ENCODE assay signal across 11 cellular contexts in the genomic region with DNA sequence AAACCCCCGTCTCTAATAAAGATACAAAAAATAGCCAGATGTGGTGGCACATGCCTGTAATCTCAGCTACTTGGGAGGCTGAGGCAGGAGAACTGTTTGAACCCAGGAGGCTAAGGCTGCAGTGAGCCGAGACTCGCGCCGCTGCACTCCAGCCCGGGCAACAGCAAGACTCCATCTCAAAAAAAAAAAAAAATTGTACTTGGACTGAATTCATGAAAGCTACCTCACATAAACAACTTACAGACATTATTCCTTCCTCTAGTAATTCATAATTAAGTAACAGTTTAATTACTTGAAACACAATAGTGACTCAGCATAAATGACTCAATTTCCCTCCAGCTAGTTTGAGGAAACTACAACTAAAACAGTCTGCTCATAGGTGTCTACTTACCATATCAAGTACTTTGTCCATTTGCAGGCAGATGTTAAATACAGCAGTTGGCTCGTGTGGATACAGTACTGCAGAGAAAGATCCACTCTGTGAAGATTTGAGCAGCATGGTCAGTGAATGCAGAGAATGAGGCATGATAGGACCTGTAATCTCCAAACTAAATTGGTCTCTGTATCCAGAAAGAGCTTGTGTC. TPM values are rescaled to one million over a fixed set of nuclear protein-coding genes. Genes with fewer than 3 reads are reported as not detected.
DNase-seq lines count a peak whose midpoint lies in the region; ATAC-seq and TF ChIP-seq lines count a peak whose summit lies in the region.
"Had no signal": no experiment of that assay in that cellular context is flagged by ENCODE, and none has a peak within 500 bp of the region (broad histone marks: within the 10 kb centered on the region; RNA-seq: fewer than 3 reads in every experiment).

No MANE protein-coding gene starts in this region.

- H3K4me3 ChIP-seq in Caco-2 (ENCODE audit: low read depth, low read length), result no peak overlapping the region
- no peak overlapping the region for H3K4me3 ChIP-seq in HFF-Myc (replicated peaks; ENCODE audit: low read depth, low read length)
- H3K4me3 ChIP-seq in lung, result no peak overlapping the region
- H3K4me3 ChIP-seq in dorsolateral prefrontal cortex, result no peak overlapping the region

- CTCF ChIA-PET in Caco-2 (lab: Charles Lee), result no interaction called here

- H3K36me3 ChIP-seq in Caco-2 (ENCODE audit: control insufficient read depth, insufficient read depth, low read length), result no peaks in the 10 kb centered on the region
- peaks cover 9 to 22% of the 10 kb centered on the region in 2 donors for H3K36me3 ChIP-seq in lung (ENCODE audit: control insufficient read depth in 2 of 2, insufficient read depth in 2 of 2, low read length in 2 of 2)

- DNase-seq in Caco-2 (no peak), HFF-Myc (ENCODE audit: extremely low read depth, low read depth) (peak; percentile 11), lung (ENCODE audit: low spot score) (no peak), dorsolateral prefrontal cortex (no peak), NCI-H446 (lab: John Stamatoyannopoulos, UW) (no peak), NCI-H226 (no peak)
- DNase-seq in activated T-helper 1 cell treated with anti-CD3 and anti-CD28 coated beads, Interleukin-12 subunit alpha, Interleukin-12 subunit beta, Interleukin-2, Interleukin-4 antibody, amounts not matched to agents 30 ng/mL and 10 ng/mL and 1 ng/mL, durations not matched to agents 14 hours and 24 hours and 36 hours (ENCODE audit: low spot score), result no peak
- DNase-seq: cerebellar nuclear complex, left cardiac atrium, MV-4-11 had no signal

- H3K4me1 Mint-ChIP-seq in Caco-2 (ENCODE audit: low read depth, unreplicated experiment), result peaks cover 6% of the 10 kb centered on the region
- H3K4me1 Mint-ChIP-seq in activated T-helper 1 cell treated with anti-CD3 and anti-CD28 coated beads, Interleukin-12 subunit alpha, Interleukin-12 subunit beta, Interleukin-2, Interleukin-4 antibody, amounts not matched to agents 30 ng/mL and 10 ng/mL and 1 ng/mL, durations not matched to agents 14 hours and 24 hours and 36 hours (ENCODE audit: low read depth), result peaks cover 6% of the 10 kb centered on the region

- TF ChIP-seq CTCF in Caco-2 (IDR thresholded peaks at IDR 0.05; ENCODE audit: insufficient read depth in 1 of 2, low read depth in 1 of 2, low read length in 1 of 2, severe bottlenecking in 1 of 2, unreplicated experiment in 1 of 2), result no peak
- TF ChIP-seq CTCF in HFF-Myc (IDR thresholded peaks at IDR 0.05; ENCODE audit: low read depth, low read length, missing control alignments), result no peak
- no peak for TF ChIP-seq CTCF in lung (IDR thresholded peaks at IDR 0.05; ENCODE audit: control extremely low read depth, extremely low read depth)
- no peak for TF ChIP-seq CTCF in dorsolateral prefrontal cortex (IDR thresholded peaks at IDR 0.05 in 54 of 56, conservative IDR thresholded peaks at IDR 0.05 in 2 of 56; ENCODE audit: low read depth in 1 of 56, partially characterized antibody in 56 of 56)

- H3K27me3 ChIP-seq in Caco-2 (replicated peaks; ENCODE audit: control insufficient read depth, insufficient read depth, low read length), result no peaks in the 10 kb centered on the region
- no peaks in the 10 kb centered on the region for H3K27me3 ChIP-seq in lung (ENCODE audit: control insufficient read depth, insufficient read depth)
- H3K27me3 ChIP-seq in dorsolateral prefrontal cortex, result no peaks in the 10 kb centered on the region

- no peaks in the 10 kb centered on the region for H3K9me3 ChIP-seq in Caco-2
- H3K9me3 ChIP-seq in lung (ENCODE audit: control insufficient read depth in 2 of 2, insufficient read depth in 1 of 2, low read length in 1 of 2), result no peaks in the 10 kb centered on the region

- H3K4me1 ChIP-seq in Caco-2 (peaks cover 11% of the 10 kb centered on the region), lung (ENCODE audit: control insufficient read depth in 2 of 2, insufficient read depth in 2 of 2, low read length in 2 of 2) (no peaks in the 10 kb centered on the region)

- H3K27ac Mint-ChIP-seq in Caco-2 (ENCODE audit: unreplicated experiment), result peak overlapping the region; percentile 48
- H3K27ac Mint-ChIP-seq in activated T-helper 1 cell treated with anti-CD3 and anti-CD28 coated beads, Interleukin-12 subunit alpha, Interleukin-12 subunit beta, Interleukin-2, Interleukin-4 antibody, amounts not matched to agents 30 ng/mL and 10 ng/mL and 1 ng/mL, durations not matched to agents 14 hours and 24 hours and 36 hours, result peak overlapping the region; percentile 23

- no peaks in the 10 kb centered on the region for H3K9me3 Mint-ChIP-seq in Caco-2 (ENCODE audit: unreplicated experiment)
- H3K9me3 Mint-ChIP-seq in activated T-helper 1 cell treated with anti-CD3 and anti-CD28 coated beads, Interleukin-12 subunit alpha, Interleukin-12 subunit beta, Interleukin-2, Interleukin-4 antibody, amounts not matched to agents 30 ng/mL and 10 ng/mL and 1 ng/mL, durations not matched to agents 14 hours and 24 hours and 36 hours, result no peaks in the 10 kb centered on the region

- no peak overlapping the region for H3K27ac ChIP-seq in lung (ENCODE audit: low read depth in 1 of 2, low read length in 1 of 2)
- H3K27ac ChIP-seq in dorsolateral prefrontal cortex, result peak overlapping the region in 16 of 59 donors; percentile 7 to 62 (median 24)

- no peak overlapping the region for H3K4me3 Mint-ChIP-seq in Caco-2 (ENCODE audit: unreplicated experiment)
- H3K4me3 Mint-ChIP-seq in activated T-helper 1 cell treated with anti-CD3 and anti-CD28 coated beads, Interleukin-12 subunit alpha, Interleukin-12 subunit beta, Interleukin-2, Interleukin-4 antibody, amounts not matched to agents 30 ng/mL and 10 ng/mL and 1 ng/mL, durations not matched to agents 14 hours and 24 hours and 36 hours, result no peak overlapping the region

- intact Hi-C loops in Caco-2 (cut with micrococcal nuclease; ENCODE audit: unreplicated experiment), result no loop called here
- intact Hi-C loops in activated T-helper 1 cell treated with anti-CD3 and anti-CD28 coated beads, Interleukin-12 subunit alpha, Interleukin-12 subunit beta, Interleukin-2, Interleukin-4 antibody, amounts not matched to agents 30 ng/mL and 10 ng/mL and 1 ng/mL, durations not matched to agents 14 hours and 24 hours and 36 hours (cut with micrococcal nuclease), result no loop called here
- intact Hi-C loops in dorsolateral prefrontal cortex (cut with DNase I), result no loop called here

- POLR2A ChIA-PET in Caco-2 (lab: Charles Lee), result no interaction called here

- BruUV-seq in Caco-2 (replicated peaks; lab: Mats Ljungman, UMichigan), result no TSS peak

- WGBS in lung, 2 donors, result 82 to 85% methylated on average over 7 of the region's 7 CpGs

- H3K36me3 Mint-ChIP-seq in Caco-2 (ENCODE audit: insufficient read depth, unreplicated experiment), result peaks cover 76% of the 10 kb centered on the region
- peaks cover 25% of the 10 kb centered on the region for H3K36me3 Mint-ChIP-seq in activated T-helper 1 cell treated with anti-CD3 and anti-CD28 coated beads, Interleukin-12 subunit alpha, Interleukin-12 subunit beta, Interleukin-2, Interleukin-4 antibody, amounts not matched to agents 30 ng/mL and 10 ng/mL and 1 ng/mL, durations not matched to agents 14 hours and 24 hours and 36 hours (ENCODE audit: low read depth)

- peak; percentile 39 for ATAC-seq in lung (ENCODE audit: insufficient read depth, low FRiP score)
- no peak for ATAC-seq in GM18870 (IDR thresholded peaks at IDR 0.05; ENCODE audit: unreplicated experiment)
- ATAC-seq: left cardiac atrium had no signal

- H3K27me3 Mint-ChIP-seq in Caco-2 (ENCODE audit: insufficient read depth, unreplicated experiment), result no peaks in the 10 kb centered on the region
- no peaks in the 10 kb centered on the region for H3K27me3 Mint-ChIP-seq in activated T-helper 1 cell treated with anti-CD3 and anti-CD28 coated beads, Interleukin-12 subunit alpha, Interleukin-12 subunit beta, Interleukin-2, Interleukin-4 antibody, amounts not matched to agents 30 ng/mL and 10 ng/mL and 1 ng/mL, durations not matched to agents 14 hours and 24 hours and 36 hours (ENCODE audit: insufficient read depth)

RNA-seq across cellular contexts. Expression of gene DONSON, which starts 9.4 kb away (rescaled TPM):
- total RNA-seq in Caco-2 (2022) (36.2 and 36.4 TPM in 2 replicates), lung (10 to 100 TPM in 1 of 2 donors, 1 to 10 TPM in 1; 6.0 to 10.0 TPM), dorsolateral prefrontal cortex (10 to 100 TPM in 115 of 120 experiments, 1 to 10 TPM in 5; 7.4 to 30.1 (median 16.4) TPM)
- total RNA-seq in activated T-helper 1 cell treated with anti-CD3 and anti-CD28 coated beads, Interleukin-12 subunit alpha, Interleukin-12 subunit beta, Interleukin-2, Interleukin-4 antibody, amounts not matched to agents 30 ng/mL and 10 ng/mL and 1 ng/mL, durations not matched to agents 14 hours and 24 hours and 36 hours, result 37.5 and 38.7 TPM in 2 replicates
- 10 to 100 TPM in 1 of 2 donors, 1 to 10 TPM in 1; 5.3 to 11.6 TPM for polyA plus RNA-seq in lung

RNA-seq across cellular contexts. Expression of gene SON, which starts 36.2 kb away (rescaled TPM):
- total RNA-seq in Caco-2 (2022) (220 and 273 TPM in 2 replicates), lung (100 to 1,000 TPM; 251 to 393 TPM), dorsolateral prefrontal cortex (100 to 1,000 TPM; 177 to 330 (median 263) TPM)
- 342 and 361 TPM in 2 replicates for total RNA-seq in activated T-helper 1 cell treated with anti-CD3 and anti-CD28 coated beads, Interleukin-12 subunit alpha, Interleukin-12 subunit beta, Interleukin-2, Interleukin-4 antibody, amounts not matched to agents 30 ng/mL and 10 ng/mL and 1 ng/mL, durations not matched to agents 14 hours and 24 hours and 36 hours
- polyA plus RNA-seq in lung, result 100 to 1,000 TPM; 100 to 133 TPM

RNA-seq across cellular contexts. Expression of gene GART, which starts 37.1 kb away (rescaled TPM):
- total RNA-seq in Caco-2 (2022), result 134 and 147 TPM in 2 replicates
- 210 and 228 TPM in 2 replicates for total RNA-seq in activated T-helper 1 cell treated with anti-CD3 and anti-CD28 coated beads, Interleukin-12 subunit alpha, Interleukin-12 subunit beta, Interleukin-2, Interleukin-4 antibody, amounts not matched to agents 30 ng/mL and 10 ng/mL and 1 ng/mL, durations not matched to agents 14 hours and 24 hours and 36 hours
- total RNA-seq in lung, result 10 to 100 TPM; 57.2 to 58.7 TPM
- polyA plus RNA-seq in lung, result 10 to 100 TPM; 15.3 to 36.6 TPM
- total RNA-seq in dorsolateral prefrontal cortex, result 10 to 100 TPM; 35.5 to 78.5 (median 51.1) TPM
